Comparison of ENCODE assay signal across 2 cellular contexts in the genomic region with DNA sequence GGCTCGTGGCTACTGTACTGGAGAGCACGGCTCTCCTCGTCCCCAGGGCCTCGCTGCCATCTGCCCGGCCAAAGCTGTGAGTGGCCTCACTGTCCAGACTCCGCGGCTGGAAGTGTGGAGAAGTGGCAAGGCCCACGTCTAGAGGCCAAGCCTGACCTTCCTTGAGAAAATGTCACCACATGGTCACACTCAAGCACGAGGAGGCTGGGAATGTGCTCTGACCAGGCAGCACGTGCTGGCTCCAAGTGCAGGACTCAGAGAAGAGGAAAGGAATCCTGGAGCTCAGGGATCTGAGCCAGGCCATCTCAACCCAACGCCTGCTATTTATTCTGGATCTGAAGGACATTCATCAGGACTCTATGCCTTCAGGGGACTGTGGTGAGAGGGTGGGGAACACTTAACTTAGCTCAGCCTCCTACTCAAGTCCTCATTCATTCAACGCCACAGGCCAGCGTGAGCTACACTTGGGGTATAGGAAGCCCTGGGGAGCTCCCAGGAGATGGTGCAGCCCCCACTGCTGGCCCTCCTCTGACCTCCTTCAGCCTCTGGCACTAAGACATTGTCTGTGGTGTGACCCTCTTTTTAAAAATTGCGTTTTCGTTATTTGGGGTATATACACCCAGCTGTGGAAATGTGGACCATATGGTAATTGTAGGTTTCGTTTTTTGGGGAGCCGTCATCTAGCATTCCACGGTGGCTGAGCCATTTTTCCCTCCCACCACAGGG.
TF ChIP-seq lines count a peak whose summit lies in the region.

No MANE protein-coding gene starts in this region.

TF ChIP-seq in HepG2, 621 proteins besides CTCF, POLR2A, EP300 and RAD21:
- TF ChIP-seq ZNF234 (CRISPR knock-in tag; conservative IDR thresholded peaks at IDR 0.05), result no peak
- 0 out of 2 replicates have a peak, but pooled peaks have one; percentile 55 for TF ChIP-seq RNF2 (conservative IDR thresholded peaks at IDR 0.05; ENCODE audit: low read depth)
- TF ChIP-seq, protein P1, sequence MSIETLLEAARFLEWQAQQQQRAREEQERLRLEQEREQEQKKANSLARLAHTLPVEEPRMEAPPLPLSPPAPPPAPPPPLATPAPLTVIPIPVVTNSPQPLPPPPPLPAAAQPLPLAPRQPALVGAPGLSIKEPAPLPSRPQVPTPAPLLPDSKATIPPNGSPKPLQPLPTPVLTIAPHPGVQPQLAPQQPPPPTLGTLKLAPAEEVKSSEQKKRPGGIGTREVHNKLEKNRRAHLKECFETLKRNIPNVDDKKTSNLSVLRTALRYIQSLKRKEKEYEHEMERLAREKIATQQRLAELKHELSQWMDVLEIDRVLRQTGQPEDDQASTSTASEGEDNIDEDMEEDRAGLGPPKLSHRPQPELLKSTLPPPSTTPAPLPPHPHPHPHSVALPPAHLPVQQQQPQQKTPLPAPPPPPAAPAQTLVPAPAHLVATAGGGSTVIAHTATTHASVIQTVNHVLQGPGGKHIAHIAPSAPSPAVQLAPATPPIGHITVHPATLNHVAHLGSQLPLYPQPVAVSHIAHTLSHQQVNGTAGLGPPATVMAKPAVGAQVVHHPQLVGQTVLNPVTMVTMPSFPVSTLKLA (IDR thresholded peaks at IDR 0.05), result peak; percentile 81

TF ChIP-seq in K562, 482 proteins besides CTCF, POLR2A, EP300 and RAD21:
- peak; percentile 37 for TF ChIP-seq ZFP36 (IDR thresholded peaks at IDR 0.05; ENCODE audit: low read depth, low read length, partially characterized antibody)
- no peak for TF ChIP-seq CLOCK (CRISPR knock-in tag; IDR thresholded peaks at IDR 0.05; ENCODE audit: borderline replicate concordance)
- no peak for TF ChIP-seq TCF7L2 (IDR thresholded peaks at IDR 0.05; ENCODE audit: low read depth, low read length)
- TF ChIP-seq KLF6 (CRISPR knock-in tag; IDR thresholded peaks at IDR 0.05; ENCODE audit: borderline replicate concordance), result no peak
- no peak for TF ChIP-seq RFX5 (IDR thresholded peaks at IDR 0.05; ENCODE audit: low read depth, low read length)
- peak; percentile 48; the same call in 1 of the 2 replicates for TF ChIP-seq RNF2 (IDR thresholded peaks at IDR 0.05)
- TF ChIP-seq GABPA (tag; conservative IDR thresholded peaks at IDR 0.05; ENCODE audit: low read depth), result no peak
- TF ChIP-seq CBX2 (IDR thresholded peaks at IDR 0.05; ENCODE audit: insufficient read depth, low read length, poor library complexity, severe bottlenecking), result peak; percentile 75
- TF ChIP-seq CBX8 (IDR thresholded peaks at IDR 0.05; ENCODE audit: borderline replicate concordance, extremely low read depth, low read depth, low read length, poor library complexity, severe bottlenecking), result peak; percentile 80
